ENCODE assay signal across 1 cellular context in the genomic region with DNA sequence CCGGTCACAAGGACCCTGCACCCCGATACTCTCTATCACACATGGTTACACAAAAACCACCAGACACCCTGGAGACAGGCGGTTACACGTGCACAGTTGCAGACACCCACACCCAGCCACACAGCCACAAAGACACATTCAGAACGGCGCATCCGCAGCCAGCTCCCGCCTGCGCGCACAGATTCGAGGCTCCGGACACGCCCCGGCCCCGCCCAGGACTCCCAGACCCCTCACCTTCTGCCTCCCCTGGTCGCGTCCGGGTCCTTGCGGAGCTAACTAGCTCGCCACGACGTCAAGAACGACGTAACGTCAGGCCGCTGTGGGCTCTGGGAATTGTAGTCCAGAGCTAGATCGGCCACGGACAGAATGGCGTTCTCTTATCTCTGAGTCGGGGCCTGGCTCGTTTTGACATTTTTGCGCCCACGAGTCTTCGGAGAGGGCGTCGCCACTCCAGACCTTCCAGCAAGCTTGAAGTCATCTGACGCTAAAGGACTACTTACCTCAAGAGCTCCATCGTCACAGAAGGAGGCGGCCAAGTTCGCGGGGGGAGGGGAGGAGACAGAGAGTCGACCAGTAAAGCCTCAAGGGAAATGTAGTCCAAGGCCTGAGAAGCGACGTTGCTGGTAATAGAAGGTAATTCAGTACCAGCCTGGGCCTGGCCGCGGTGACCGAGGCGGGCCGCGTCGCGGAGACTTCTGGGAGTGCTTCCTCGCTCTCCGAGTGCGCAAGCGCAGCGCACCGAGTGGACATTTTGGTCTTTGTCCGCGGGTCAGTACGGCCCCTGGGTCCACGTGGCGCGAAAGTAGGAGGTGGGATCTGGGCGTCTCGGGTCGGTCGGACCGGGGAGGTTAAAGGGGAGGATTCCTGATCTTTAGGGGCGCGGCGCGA.
A peak's percentile ranks its signal among the peaks of the same experiment; 100 is the strongest.
TF ChIP-seq lines count a peak whose summit lies in the region.

A gene (plus strand): TSS at position 719 of the 888 bp plus-strand sequence. CDS start 21,335 bp downstream, outside the sequence.
A gene (minus strand): TSS at position 278 of the 888 bp plus-strand sequence. CDS start 12,680 bp downstream, outside the sequence.

TF ChIP-seq in K562, 482 proteins besides CTCF, POLR2A, EP300 and RAD21 (continued from another document):
- TF ChIP-seq, protein P1, sequence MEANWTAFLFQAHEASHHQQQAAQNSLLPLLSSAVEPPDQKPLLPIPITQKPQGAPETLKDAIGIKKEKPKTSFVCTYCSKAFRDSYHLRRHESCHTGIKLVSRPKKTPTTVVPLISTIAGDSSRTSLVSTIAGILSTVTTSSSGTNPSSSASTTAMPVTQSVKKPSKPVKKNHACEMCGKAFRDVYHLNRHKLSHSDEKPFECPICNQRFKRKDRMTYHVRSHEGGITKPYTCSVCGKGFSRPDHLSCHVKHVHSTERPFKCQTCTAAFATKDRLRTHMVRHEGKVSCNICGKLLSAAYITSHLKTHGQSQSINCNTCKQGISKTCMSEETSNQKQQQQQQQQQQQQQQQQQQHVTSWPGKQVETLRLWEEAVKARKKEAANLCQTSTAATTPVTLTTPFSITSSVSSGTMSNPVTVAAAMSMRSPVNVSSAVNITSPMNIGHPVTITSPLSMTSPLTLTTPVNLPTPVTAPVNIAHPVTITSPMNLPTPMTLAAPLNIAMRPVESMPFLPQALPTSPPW (CRISPR knock-in tag; IDR thresholded peaks at IDR 0.05), result peak; percentile 87
